Comparison of ENCODE assay signal across 18 cellular contexts in genomic region chr11:69257134-69257533, GRCh38. TPM values are rescaled to one million over a fixed set of nuclear protein-coding genes. Genes with fewer than 3 reads are reported as not detected.
DNase-seq lines count a peak whose midpoint lies in the region; ATAC-seq, FAIRE-seq and TF ChIP-seq lines count a peak whose summit lies in the region.
"Had no signal": no experiment of that assay in that cellular context is flagged by ENCODE, and none has a peak within 500 bp of the region (broad histone marks: within the 10 kb centered on the region; RNA-seq: fewer than 3 reads in every experiment).

No MANE protein-coding gene starts in this region.

- H3K27me3 Mint-ChIP-seq in activated T-helper 17 cell treated with anti-CD3 and anti-CD28 coated beads, Interleukin-2, amount 50 U/mL, for 72 hours, result peaks cover 21% of the 10 kb centered on the region
- peaks cover 36 to 41% of the 10 kb centered on the region in 2 donors for H3K27me3 Mint-ChIP-seq in stimulated activated naive B cell treated with anti-CD40 and anti-IgM and Interleukin-4, amounts not matched to agents 10 μg/mL and 1 μg/mL and 100 μg/mL, for 72 hours
- H3K27me3 Mint-ChIP-seq: CD4-positive, CD25-positive, alpha-beta regulatory T cell had no signal

- 0 out of 2 replicates have a peak overlapping the region, but pooled peaks have one; percentile 99 for H2BK12ac ChIP-seq in H1 (ENCODE audit: low read depth, low read length)

- H3K36me3 Mint-ChIP-seq in activated T-helper 17 cell treated with anti-CD3 and anti-CD28 coated beads, Interleukin-2, amount 50 U/mL, for 72 hours (ENCODE audit: low read depth), result no peaks in the 10 kb centered on the region
- H3K36me3 Mint-ChIP-seq in stimulated activated naive B cell treated with anti-CD40 and anti-IgM and Interleukin-4, amounts not matched to agents 10 μg/mL and 1 μg/mL and 100 μg/mL, for 72 hours, result peaks cover 1 to 8% of the 10 kb centered on the region in 2 donors
- H3K36me3 Mint-ChIP-seq: CD4-positive, CD25-positive, alpha-beta regulatory T cell; CD8-positive, alpha-beta memory T cell had no signal

- H4K20me1 ChIP-seq in H1 (replicated peaks in 1 of 2; ENCODE audit: control insufficient read depth in 1 of 2, insufficient read depth in 2 of 2, low read length in 2 of 2), result no peaks in the 10 kb centered on the region

- TF ChIP-seq POLR2A in H1 (IDR thresholded peaks at IDR 0.05; ENCODE audit: control extremely low read depth in 1 of 2, low read depth in 2 of 2, low read length in 2 of 2) (no peak), sigmoid colon (IDR thresholded peaks at IDR 0.05) (no peak), Peyer's patch (IDR thresholded peaks at IDR 0.05) (no peak)

- H3K4me1 Mint-ChIP-seq in activated T-helper 17 cell treated with anti-CD3 and anti-CD28 coated beads, Interleukin-2, amount 50 U/mL, for 72 hours, result no peaks in the 10 kb centered on the region
- peaks cover 11 to 17% of the 10 kb centered on the region in 2 donors for H3K4me1 Mint-ChIP-seq in stimulated activated naive B cell treated with anti-CD40 and anti-IgM and Interleukin-4, amounts not matched to agents 10 μg/mL and 1 μg/mL and 100 μg/mL, for 72 hours
- H3K4me1 Mint-ChIP-seq: CD8-positive, alpha-beta memory T cell had no signal

- DNase-seq in H1 (ENCODE audit: low read depth in 1 of 2, low spot score in 2 of 2) (no peak), sigmoid colon (peak; percentile 30), Peyer's patch (no peak), SIG-M5 (lab: John Stamatoyannopoulos, UW) (no peak), DMS114 treated with DMSO at 0.1 percent for 48 hours (lab: John Stamatoyannopoulos, UW; ENCODE audit: unreplicated experiment) (no peak)
- DNase-seq in stimulated activated naive B cell treated with anti-CD40 and anti-IgM and Interleukin-4, amounts not matched to agents 10 μg/mL and 1 μg/mL and 100 μg/mL, for 72 hours, result no peak
- DNase-seq: ACHN; BE2C; C1 segment of cervical spinal cord; CD4-positive, CD25-positive, alpha-beta regulatory T cell; CD8-positive, alpha-beta memory T cell; COR-L47; DMS 273 treated with DMSO at 0.1 percent for 48 hours had no signal

- CTCF ChIA-PET in H1 (lab: Charles Lee; ENCODE audit: partially characterized antibody), result interaction anchor here (0.7 to 1.7 kb wide), 6 partner anchors 11 to 381 kb away, joined by 3 to 6 read pairs (median 4); no protein-coding TSS in a partner anchor

- no peaks in the 10 kb centered on the region for H3K23me2 ChIP-seq in H1 (ENCODE audit: low read depth, low read length)

- intact Hi-C loops in sigmoid colon (cut with DNase I), result no loop called here

- peaks cover 8 to 10% of the 10 kb centered on the region in 2 experiments; a peak in 2 of 4 replicates for H3K9me3 ChIP-seq in H1 (ENCODE audit: insufficient read depth in 2 of 2, low read depth in 1 of 2, low read length in 1 of 2)
- H3K9me3 ChIP-seq in sigmoid colon, result peaks cover 0 to 15% (median 0%) of the 10 kb centered on the region in 4 donors
- H3K9me3 ChIP-seq in Peyer's patch, result no peaks in the 10 kb centered on the region
- H3K9me3 ChIP-seq: BE2C, HAP-1 had no signal

- peak overlapping the region; percentile 72 for H3K27ac Mint-ChIP-seq in activated T-helper 17 cell treated with anti-CD3 and anti-CD28 coated beads, Interleukin-2, amount 50 U/mL, for 72 hours
- peak overlapping the region; percentile 1 for H3K27ac Mint-ChIP-seq in stimulated activated naive B cell treated with anti-CD40 and anti-IgM and Interleukin-4, amounts not matched to agents 10 μg/mL and 1 μg/mL and 100 μg/mL, for 72 hours
- H3K27ac Mint-ChIP-seq: CD8-positive, alpha-beta memory T cell had no signal

- no peak overlapping the region for H3K18ac ChIP-seq in H1 (ENCODE audit: extremely low read depth, low read length)

- 0 out of 2 replicates have a peak overlapping the region, but pooled peaks have one; percentile 46 for H2BK15ac ChIP-seq in H1 (ENCODE audit: low read length)

- H3K79me1 ChIP-seq in H1 (ENCODE audit: low read depth, low read length), result no peaks in the 10 kb centered on the region

- H3K27ac ChIP-seq in H1 (ENCODE audit: low read depth, low read length) (no peak overlapping the region), sigmoid colon (no peak overlapping the region), Peyer's patch (no peak overlapping the region)
- H3K27ac ChIP-seq: HL-60 had no signal

- WGBS in H1 (ENCODE audit: extremely low coverage in 1 of 2, insufficient coverage in 1 of 2, insufficient read length in 1 of 2, insufficient replicate concordance in 2 of 2, low coverage in 1 of 2, low lambda C conversion rate in 2 of 2, missing lambda C conversion rate in 1 of 2), 2 experiments, result 90% methylated on average over 5 of the region's 5 CpGs; no CpG with 5 or more reads in 1 of the 2 experiments
- 86 to 87% methylated on average over 5 of the region's 5 CpGs for WGBS in sigmoid colon, 2 donors

- H3K27me3 ChIP-seq in H1 (replicated peaks in 1 of 4; ENCODE audit: control insufficient read depth in 3 of 4, extremely low read depth in 1 of 4, insufficient read depth in 3 of 4, low read length in 3 of 4) (peaks cover 0 to 5% (median under 1%) of the 10 kb centered on the region in 4 experiments; a peak in 2 of 7 replicates), sigmoid colon (no peaks in the 10 kb centered on the region), Peyer's patch (no peaks in the 10 kb centered on the region)
- H3K27me3 ChIP-seq: BE2C had no signal

- H3K23ac ChIP-seq in H1 (ENCODE audit: insufficient read length), result no peak overlapping the region

- H3K4me1 ChIP-seq in H1 (replicated peaks in 1 of 4; ENCODE audit: control insufficient read depth in 3 of 4, insufficient read depth in 4 of 4, low read length in 3 of 4) (peaks cover 4 to 8% (median 6%) of the 10 kb centered on the region in 4 experiments; a peak in 6 of 7 replicates), sigmoid colon (no peaks in the 10 kb centered on the region), Peyer's patch (no peaks in the 10 kb centered on the region)
- H3K4me1 ChIP-seq: BE2C, HAP-1 had no signal

- FAIRE-seq in H1 (lab: Jason Lieb, UNC), result no peak
- FAIRE-seq: A204.1, G401.6 had no signal

- H2BK5ac ChIP-seq in H1 (ENCODE audit: low read depth, low read length), result no peak overlapping the region

- peaks cover 8% of the 10 kb centered on the region for H3K9me3 Mint-ChIP-seq in activated T-helper 17 cell treated with anti-CD3 and anti-CD28 coated beads, Interleukin-2, amount 50 U/mL, for 72 hours
- peaks cover 10 to 20% of the 10 kb centered on the region in 2 donors for H3K9me3 Mint-ChIP-seq in stimulated activated naive B cell treated with anti-CD40 and anti-IgM and Interleukin-4, amounts not matched to agents 10 μg/mL and 1 μg/mL and 100 μg/mL, for 72 hours

- H3K4ac ChIP-seq in H1 (replicated peaks; ENCODE audit: insufficient read length, low read depth, low read length), result no peak overlapping the region

- no peak overlapping the region for H2AFZ ChIP-seq in H1 (ENCODE audit: low read length)

- H4K8ac ChIP-seq in H1 (ENCODE audit: extremely low read depth, insufficient read depth, low read length), result no peak overlapping the region

- no peak overlapping the region for H2BK120ac ChIP-seq in H1 (replicated peaks; ENCODE audit: low read depth, low read length)

- H3K56ac ChIP-seq in H1 (replicated peaks; ENCODE audit: insufficient read length, low read depth, low read length), result no peak overlapping the region

- H3K4me3 ChIP-seq in H1 (ENCODE audit: extremely low read depth in 1 of 4, insufficient read depth in 2 of 4, low read depth in 3 of 4, low read length in 4 of 4) (no peak overlapping the region), sigmoid colon (no peak overlapping the region), Peyer's patch (no peak overlapping the region)
- H3K4me3 ChIP-seq: HAP-1 had no signal

- no peak for TF ChIP-seq RAD21 in H1 (IDR thresholded peaks at IDR 0.05 in 1 of 2, conservative IDR thresholded peaks at IDR 0.05 in 1 of 2; ENCODE audit: low read depth in 2 of 2, low read length in 2 of 2)

- H3K14ac ChIP-seq in H1 (ENCODE audit: insufficient read length), result no peak overlapping the region

- ATAC-seq in activated T-helper 17 cell treated with anti-CD3 and anti-CD28 coated beads, Interleukin-2, amount 50 U/mL, for 72 hours (replicated peaks), result no peak
- ATAC-seq in stimulated activated naive B cell treated with anti-CD40 and anti-IgM and Interleukin-4, amounts not matched to agents 10 μg/mL and 1 μg/mL and 100 μg/mL, for 72 hours (replicated peaks), result no peak

- H3K4me3 Mint-ChIP-seq in activated T-helper 17 cell treated with anti-CD3 and anti-CD28 coated beads, Interleukin-2, amount 50 U/mL, for 72 hours, result no peak overlapping the region
- H3K4me3 Mint-ChIP-seq in stimulated activated naive B cell treated with anti-CD40 and anti-IgM and Interleukin-4, amounts not matched to agents 10 μg/mL and 1 μg/mL and 100 μg/mL, for 72 hours, result no peak overlapping the region
- H3K4me3 Mint-ChIP-seq: CD4-positive, CD25-positive, alpha-beta regulatory T cell; CD8-positive, alpha-beta memory T cell had no signal

- H4K91ac ChIP-seq in H1 (replicated peaks; ENCODE audit: insufficient read length, low read length), result no peak overlapping the region

- TF ChIP-seq CTCF in H1 (IDR thresholded peaks at IDR 0.05; ENCODE audit: control extremely low read depth in 1 of 3, insufficient read depth in 1 of 3, low read depth in 1 of 3, low read length in 3 of 3), result no peak
- TF ChIP-seq CTCF in sigmoid colon (IDR thresholded peaks at IDR 0.05), result no peak
- no peak for TF ChIP-seq CTCF in Peyer's patch (IDR thresholded peaks at IDR 0.05)

- H2BK20ac ChIP-seq in H1 (ENCODE audit: low read length), result no peak overlapping the region

- H3K36me3 ChIP-seq in H1 (ENCODE audit: control insufficient read depth in 2 of 4, insufficient read depth in 4 of 4, low read length in 3 of 4) (no peaks in the 10 kb centered on the region), sigmoid colon (no peaks in the 10 kb centered on the region), Peyer's patch (no peaks in the 10 kb centered on the region)
- H3K36me3 ChIP-seq: BE2C, HAP-1 had no signal

- POLR2A ChIA-PET in H1 (lab: Charles Lee; ENCODE audit: partially characterized antibody), result no interaction called here

- no peak overlapping the region for H3K4me2 ChIP-seq in H1 (ENCODE audit: insufficient read depth in 1 of 2, low read depth in 2 of 2, low read length in 2 of 2)

- no peak overlapping the region for H3K9ac ChIP-seq in H1 (replicated peaks in 1 of 4; ENCODE audit: extremely low read depth in 1 of 4, low read depth in 3 of 4, low read length in 3 of 4)

- H3K79me2 ChIP-seq in H1 (ENCODE audit: control insufficient read depth in 1 of 2, insufficient read depth in 2 of 2, low read length in 2 of 2), result no peaks in the 10 kb centered on the region

- TF ChIP-seq EP300 in H1 (IDR thresholded peaks at IDR 0.05; ENCODE audit: borderline replicate concordance in 1 of 2, low read depth in 2 of 2, low read length in 2 of 2) (no peak), sigmoid colon (IDR thresholded peaks at IDR 0.05) (no peak)

- no peak overlapping the region for H4K5ac ChIP-seq in H1 (ENCODE audit: insufficient read length, low read depth, low read length)

- no peak overlapping the region for H2AK5ac ChIP-seq in H1 (ENCODE audit: low read depth, low read length)

RNA-seq across cellular contexts. Expression of gene MYEOV, which starts 36.8 kb away (rescaled TPM):
- under 1 TPM in 1 of 2 donors, not detected in 1; 0.82 TPM for total RNA-seq in activated T-helper 17 cell treated with anti-CD3 and anti-CD28 coated beads, Interleukin-2, amount 50 U/mL, for 72 hours
- 0.67 and 0.86 TPM in 2 replicates for total RNA-seq in H1 (2021; fragmentation: NEBNext Ultra II Directional; extraction: Animal tissue kit (Norgen Biotek cat#: 25700))
- polyA plus RNA-seq in H1 (2011; rRNA removed) (0.44 and 1.0 TPM in 2 replicates), sigmoid colon (10 to 100 TPM in 2 of 3 donors, 1 to 10 TPM in 1; 1.2 to 11.1 (median 10.1) TPM)
- 0.50 TPM for polyA plus RNA-seq in H1 (2011; cell fraction: cytosol; rRNA removed)
- 2.3 TPM for polyA plus RNA-seq in H1 (2011; cell fraction: nucleus; rRNA removed)
- 0.47 to 1.2 TPM (median 0.68 TPM) in 3 of 4 replicates, not detected in the other for polyA plus RNA-seq in H1 (2012, experiment 1 of 2)
- polyA plus RNA-seq in H1 (2012, experiment 2 of 2), result 0.20 TPM
- polyA plus RNA-seq in H1 (2013, experiment 1 of 2), result 0.36 TPM
- 0.35 TPM for polyA plus RNA-seq in H1 (2013, experiment 2 of 2)
- 0.16 and 0.24 TPM in 2 replicates for polyA minus RNA-seq in H1 (2011; rRNA and poly(A)+ RNA removed)
- 0.44 TPM for polyA minus RNA-seq in H1 (2011; cell fraction: cytosol; rRNA and poly(A)+ RNA removed)
- polyA minus RNA-seq in H1 (2011; cell fraction: nucleus; rRNA and poly(A)+ RNA removed), result 2.0 TPM
- total RNA-seq in sigmoid colon (not detected), Peyer's patch (under 1 TPM in 1 of 4 donors, not detected in 3; 0.53 TPM)
- polyA plus RNA-seq: CD4-positive, CD25-positive, alpha-beta regulatory T cell; CD8-positive, alpha-beta memory T cell had no signal
